9 cellular contexts compared by ENCODE assay signal in genomic region chr22:31945971-31946680, GRCh38. TPM values are rescaled to one million over a fixed set of nuclear protein-coding genes. Genes with fewer than 3 reads are reported as not detected.
DNase-seq lines count a peak whose midpoint lies in the region; ATAC-seq and TF ChIP-seq lines count a peak whose summit lies in the region.
"Had no signal": no experiment of that assay in that cellular context is flagged by ENCODE, and none has a peak within 500 bp of the region (broad histone marks: within the 10 kb centered on the region; RNA-seq: fewer than 3 reads in every experiment).

No MANE protein-coding gene starts in this region.

- H3K27me3 Mint-ChIP-seq in effector memory CD8-positive, alpha-beta T cell, result no peaks in the 10 kb centered on the region

- no peaks in the 10 kb centered on the region for H3K9me3 Mint-ChIP-seq in effector memory CD8-positive, alpha-beta T cell

- H3K9me3 ChIP-seq in cardiac muscle cell (ENCODE audit: low read depth) (no peaks in the 10 kb centered on the region), body of pancreas (no peaks in the 10 kb centered on the region), right lobe of liver (no peaks in the 10 kb centered on the region), uterus (no peaks in the 10 kb centered on the region)

- peaks cover 35% of the 10 kb centered on the region for H3K36me3 Mint-ChIP-seq in effector memory CD8-positive, alpha-beta T cell (ENCODE audit: insufficient read depth)

- H3K27me3 ChIP-seq in cardiac muscle cell, result no peaks in the 10 kb centered on the region
- no peaks in the 10 kb centered on the region for H3K27me3 ChIP-seq in body of pancreas
- no peaks in the 10 kb centered on the region for H3K27me3 ChIP-seq in right lobe of liver
- no peaks in the 10 kb centered on the region for H3K27me3 ChIP-seq in uterus

- DNase-seq in cardiac muscle cell (ENCODE audit: low read depth in 1 of 2, low spot score in 1 of 2) (peak; percentile 38 to 60), Right ventricle myocardium superior (no peak), body of pancreas (peak in 1 of 4 donors; percentile 29), right lobe of liver (no peak), uterus (no peak), GDM1 (lab: John Stamatoyannopoulos, UW) (no peak)
- DNase-seq in effector memory CD8-positive, alpha-beta T cell, result no peak
- DNase-seq: activated CD4-positive, alpha-beta T cell treated with anti-CD3 and anti-CD28 coated beads for 48 hours had no signal

- no peak overlapping the region for H3K27ac Mint-ChIP-seq in effector memory CD8-positive, alpha-beta T cell

- TF ChIP-seq POLR2A in body of pancreas (IDR thresholded peaks at IDR 0.05) (no peak), right lobe of liver (IDR thresholded peaks at IDR 0.05) (no peak), uterus (IDR thresholded peaks at IDR 0.05) (no peak)

- TF ChIP-seq CTCF in cardiac muscle cell (IDR thresholded peaks at IDR 0.05; ENCODE audit: low read depth, low read length) (no peak), body of pancreas (IDR thresholded peaks at IDR 0.05) (no peak), right lobe of liver (IDR thresholded peaks at IDR 0.05) (no peak), uterus (IDR thresholded peaks at IDR 0.05) (no peak)

- intact Hi-C loops in Right ventricle myocardium superior (cut with DNase I), result loop anchor here (10.0 kb wide), 1 partner anchor 191 kb away; the partner anchor contains the start of genes DEPDC5 and PRR14L
- intact Hi-C loops in body of pancreas (cut with DNase I), result no loop called here
- intact Hi-C loops in right lobe of liver (cut with DNase I), result no loop called here
- intact Hi-C loops in uterus (cut with DNase I; ENCODE audit: low total_unique reads), result no loop called here

- peaks cover 10 to 14% of the 10 kb centered on the region in 2 donors for H3K4me1 Mint-ChIP-seq in effector memory CD8-positive, alpha-beta T cell (ENCODE audit: low read depth in 2 of 2)

- ATAC-seq in Right ventricle myocardium superior (ENCODE audit: poor library complexity) (no peak), body of pancreas (no peak), right lobe of liver (no peak), GM19455 (IDR thresholded peaks at IDR 0.05; ENCODE audit: unreplicated experiment) (no peak)
- no peak for ATAC-seq in effector memory CD8-positive, alpha-beta T cell (replicated peaks)

- H3K27ac ChIP-seq in cardiac muscle cell, result peak overlapping the region; percentile 98
- H3K27ac ChIP-seq in body of pancreas, result peak overlapping the region; percentile 91 to 98 (median 96)
- peak overlapping the region; percentile 90 to 96 (median 93) for H3K27ac ChIP-seq in right lobe of liver
- peak overlapping the region; percentile 98 to 100 for H3K27ac ChIP-seq in uterus

- peak overlapping the region; percentile 95 for H3K4me3 ChIP-seq in cardiac muscle cell
- peak overlapping the region in 1 of 2 donors; percentile 3 for H3K4me3 ChIP-seq in body of pancreas
- H3K4me3 ChIP-seq in right lobe of liver, result peak overlapping the region; percentile 78 to 99 (median 81)
- H3K4me3 ChIP-seq in uterus, result peak overlapping the region; percentile 83 to 98

- H3K36me3 ChIP-seq in cardiac muscle cell (no peaks in the 10 kb centered on the region), body of pancreas (replicated peaks in 1 of 2; ENCODE audit: insufficient read depth in 1 of 2, low read depth in 2 of 2) (no peaks in the 10 kb centered on the region), right lobe of liver (peaks cover 0 to 6% (median 1%) of the 10 kb centered on the region in 4 donors), uterus (no peaks in the 10 kb centered on the region)

- 43 to 49% methylated on average over 8 of the region's 8 CpGs for WGBS in body of pancreas, 2 donors
- WGBS in right lobe of liver (ENCODE audit: insufficient coverage, low coverage, low lambda C conversion rate, missing lambda C conversion rate), result 30% methylated on average over 7 of the region's 8 CpGs

- H3K4me3 Mint-ChIP-seq in effector memory CD8-positive, alpha-beta T cell, result no peak overlapping the region

- peaks cover 13% of the 10 kb centered on the region for H3K4me1 ChIP-seq in cardiac muscle cell (ENCODE audit: low read depth)
- H3K4me1 ChIP-seq in body of pancreas, result peaks cover 43% of the 10 kb centered on the region
- H3K4me1 ChIP-seq in right lobe of liver, result peaks cover 0 to 7% (median 0%) of the 10 kb centered on the region in 4 donors
- H3K4me1 ChIP-seq in uterus, result peaks cover 0 to 9% of the 10 kb centered on the region in 2 donors

RNA-seq across cellular contexts. Expression of gene YWHAH, which starts 1.8 kb away (rescaled TPM):
- total RNA-seq in cardiac muscle cell (58.4 and 70.8 TPM in 2 replicates), Right ventricle myocardium superior (67.5 TPM), body of pancreas (10 to 100 TPM; 62.6 to 77.8 TPM), right lobe of liver (10 to 100 TPM; 35.8 to 97.5 (median 59.1) TPM), uterus (100 to 1,000 TPM in 2 of 4 donors, 10 to 100 TPM in 2; 37.1 to 209 (median 101) TPM)
- 143 and 164 TPM in 2 replicates for polyA plus RNA-seq in cardiac muscle cell

Comparison
In these comparisons a context has a peak if more than half of its experiments do, and no peak if none do; other contexts are left out.
1. DNase-seq: peak in cardiac muscle cell (2 of 2); none in Right ventricle myocardium superior (single experiment), right lobe of liver (0 of 3), uterus (0 of 2), GDM1 (single experiment) and effector memory CD8-positive, alpha-beta T cell (0 of 3).
2. Peak in every context shown above with its lines, with median percentiles within 50 percentile points of each other: H3K27ac ChIP-seq.